8 cellular contexts compared by ENCODE assay signal in the genomic region with DNA sequence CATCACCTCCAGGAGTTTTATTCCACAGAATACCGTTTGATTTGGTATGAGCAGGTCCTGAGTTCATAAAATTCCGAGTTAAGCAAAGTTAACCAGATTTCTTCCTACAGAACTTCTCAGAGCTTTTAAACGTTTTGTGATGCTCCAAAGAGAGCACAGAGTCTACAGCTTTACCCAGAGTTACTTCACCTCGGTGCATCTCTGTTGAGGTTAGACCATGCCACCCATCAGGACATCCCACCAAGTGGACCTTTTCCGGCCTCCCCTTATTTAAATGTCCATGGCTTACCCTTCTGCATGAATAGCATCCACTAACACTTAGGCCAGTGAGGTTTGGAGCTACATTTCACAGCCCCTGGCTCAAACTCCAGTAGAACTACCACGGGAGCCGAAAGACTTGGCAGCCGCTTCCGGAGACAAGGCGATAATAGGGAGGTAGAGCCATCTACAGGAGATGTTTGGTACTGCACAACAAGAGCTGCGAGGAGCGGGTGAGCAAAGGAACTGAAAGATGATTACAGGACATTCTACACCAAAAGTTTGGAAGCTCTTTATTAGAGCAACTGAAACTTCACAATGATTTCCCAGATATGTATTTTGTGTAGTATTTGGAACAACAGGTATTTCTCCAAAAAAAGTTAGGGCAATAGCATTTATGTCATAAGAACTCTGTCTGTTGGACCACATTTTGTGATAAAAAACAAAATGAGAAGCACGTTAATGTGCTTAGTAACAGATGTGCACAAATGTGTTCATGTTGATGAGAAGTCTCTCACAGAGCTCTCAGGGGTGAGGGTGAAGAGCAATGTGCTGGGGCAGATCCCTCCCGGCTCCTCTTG.
DNase-seq lines count a peak whose midpoint lies in the region; ATAC-seq and TF ChIP-seq lines count a peak whose summit lies in the region.

No MANE protein-coding gene starts in this region.

- peaks cover 0 to 13% (median 0%) of the 10 kb centered on the region in 7 donors for H3K27me3 ChIP-seq in spleen (replicated peaks in 1 of 7)

- WGBS in spleen, 5 donors: 37 to 55% (median 41%) methylated on average over 12 to 14 of the region's 14 CpGs

- H3K4me3 ChIP-seq in astrocyte of the spinal cord (ENCODE audit: low read depth, low read length): no peak overlapping the region
- no peak overlapping the region for H3K4me3 ChIP-seq in spleen

- TF ChIP-seq POLR2A in spleen (IDR thresholded peaks at IDR 0.05): no peak

- peak; percentile 87 for ATAC-seq in HG02798 (IDR thresholded peaks at IDR 0.05; ENCODE audit: poor library complexity, unreplicated experiment)

- intact Hi-C loops in spleen (cut with DNase I; ENCODE audit: low total_unique reads): no loop called here

- H3K36me3 ChIP-seq in spleen: no peaks in the 10 kb centered on the region

- peak; percentile 31 for DNase-seq in 8988T
- DNase-seq in NCI-H128 (lab: John Stamatoyannopoulos, UW; ENCODE audit: unreplicated experiment): peak; percentile 49
- peak; percentile 77 for DNase-seq in SW480 (ENCODE audit: low spot score)
- peak; percentile 65 for DNase-seq in astrocyte of the spinal cord (ENCODE audit: low read depth, low spot score)
- peak; percentile 5 to 53 for DNase-seq in hippocampal formation (lab: John Stamatoyannopoulos, UW)
- DNase-seq in spleen: no peak

- no peaks in the 10 kb centered on the region for H3K9me3 ChIP-seq in spleen

- no peak overlapping the region for H3K27ac ChIP-seq in spleen

- no peaks in the 10 kb centered on the region for H3K4me1 ChIP-seq in spleen

- in situ Hi-C loops in astrocyte of the spinal cord (cut with HindIII; ENCODE audit: low sequenced_read_pairs): no loop called here

- TF ChIP-seq CTCF in GM12873 (IDR thresholded peaks at IDR 0.05; ENCODE audit: insufficient read depth, low read depth, low read length, missing control alignments) (peak; percentile 90), astrocyte of the spinal cord (IDR thresholded peaks at IDR 0.05; ENCODE audit: low read depth, low read length) (peak; percentile 89), spleen (IDR thresholded peaks at IDR 0.05 in 8 of 11, conservative IDR thresholded peaks at IDR 0.05 in 3 of 11) (peak; percentile 47 to 87 (median 74))
